17 cellular contexts compared by ENCODE assay signal in genomic region chr2:99948010-99948409, GRCh38.
DNase-seq lines count a peak whose midpoint lies in the region; ATAC-seq and TF ChIP-seq lines count a peak whose summit lies in the region.
"Had no signal": no experiment of that assay in that cellular context is flagged by ENCODE, and none has a peak within 500 bp of the region (broad histone marks: within the 10 kb centered on the region; RNA-seq: fewer than 3 reads in every experiment).

No MANE protein-coding gene starts in this region.

- H3K27me3 ChIP-seq in H9 (ENCODE audit: insufficient read depth, low read length) (no peaks in the 10 kb centered on the region), esophagus muscularis mucosa (no peaks in the 10 kb centered on the region), breast epithelium (no peaks in the 10 kb centered on the region)
- H3K27me3 ChIP-seq: BLaER1 treated with 17β-estradiol and CSF1 and Interleukin-3, amounts not matched to agents 10 nM and 100 nM had no signal

- no peak overlapping the region for H2BK12ac ChIP-seq in H9 (ENCODE audit: insufficient read length, low read depth, low read length)

- H3K9me3 Mint-ChIP-seq in H9 = no peaks in the 10 kb centered on the region
- no peaks in the 10 kb centered on the region for H3K9me3 Mint-ChIP-seq in stimulated activated naive B cell treated with anti-CD40 and anti-IgM and Interleukin-4, amounts not matched to agents 10 μg/mL and 1 μg/mL and 100 μg/mL, for 72 hours
- H3K9me3 Mint-ChIP-seq: CD4-positive, alpha-beta T cell; CD8-positive, alpha-beta T cell had no signal

- no peak overlapping the region for H4K5ac ChIP-seq in H9 (ENCODE audit: insufficient read length, low read depth, low read length)

- H3K9me3 ChIP-seq in H9 (ENCODE audit: control insufficient read depth, low read depth, low read length) (no peaks in the 10 kb centered on the region), esophagus muscularis mucosa (no peaks in the 10 kb centered on the region), breast epithelium (no peaks in the 10 kb centered on the region)
- H3K9me3 ChIP-seq: A549, Caco-2 had no signal

- TF ChIP-seq EP300 in esophagus muscularis mucosa (IDR thresholded peaks at IDR 0.05) = no peak

- no peaks in the 10 kb centered on the region for H3K4me1 ChIP-seq in H9 (ENCODE audit: insufficient read depth, low read length)
- no peaks in the 10 kb centered on the region for H3K4me1 ChIP-seq in esophagus muscularis mucosa
- H3K4me1 ChIP-seq in breast epithelium = no peaks in the 10 kb centered on the region
- H3K4me1 ChIP-seq: A549; BLaER1 treated with 17β-estradiol and CSF1 and Interleukin-3, amounts not matched to agents 10 nM and 100 nM; Caco-2 had no signal

- H3K27me3 Mint-ChIP-seq in H9 (ENCODE audit: low read depth) = peaks cover 5% of the 10 kb centered on the region; the same call in 1 of the 2 replicates
- no peaks in the 10 kb centered on the region for H3K27me3 Mint-ChIP-seq in stimulated activated naive B cell treated with anti-CD40 and anti-IgM and Interleukin-4, amounts not matched to agents 10 μg/mL and 1 μg/mL and 100 μg/mL, for 72 hours
- H3K27me3 Mint-ChIP-seq: B cell; CD4-positive, alpha-beta T cell had no signal

- H2BK5ac ChIP-seq in H9 (ENCODE audit: insufficient read length, low read length) = no peak overlapping the region

- DNase-seq in H9 (no peak), esophagus muscularis mucosa (ENCODE audit: extremely low spot score) (peak; percentile 53), cortex of kidney (lab: John Stamatoyannopoulos, UW) (no peak), breast epithelium (ENCODE audit: low spot score in 2 of 2) (no peak)
- no peak for DNase-seq in stimulated activated naive B cell treated with anti-CD40 and anti-IgM and Interleukin-4, amounts not matched to agents 10 μg/mL and 1 μg/mL and 100 μg/mL, for 72 hours
- DNase-seq in activated effector memory CD4-positive, alpha-beta T cell treated with Interleukin-2 at 50 U/mL for 16 hours = no peak
- DNase-seq: AML-193; Caco-2; Calu3; CD4-positive, alpha-beta T cell; CD8-positive, alpha-beta T cell; DMS79 treated with DMSO at 0.1 percent for 48 hours; GF-D8 had no signal

- no peak overlapping the region for H3K18ac ChIP-seq in H9 (ENCODE audit: insufficient read length, low read depth, low read length)

- TF ChIP-seq CTCF in H9 (conservative IDR thresholded peaks at IDR 0.05) (no peak), esophagus muscularis mucosa (IDR thresholded peaks at IDR 0.05) (no peak), breast epithelium (IDR thresholded peaks at IDR 0.05) (no peak)

- no peaks in the 10 kb centered on the region for H3K36me3 Mint-ChIP-seq in H9 (ENCODE audit: insufficient read depth in 1 of 3, low read depth in 3 of 3)
- H3K36me3 Mint-ChIP-seq in stimulated activated naive B cell treated with anti-CD40 and anti-IgM and Interleukin-4, amounts not matched to agents 10 μg/mL and 1 μg/mL and 100 μg/mL, for 72 hours = peaks cover 26 to 62% of the 10 kb centered on the region in 2 donors
- H3K36me3 Mint-ChIP-seq: CD8-positive, alpha-beta T cell had no signal

- H2BK15ac ChIP-seq in H9 (ENCODE audit: low read depth, low read length) = no peak overlapping the region

- H2BK120ac ChIP-seq in H9 (ENCODE audit: low read depth, low read length, poor library complexity, severe bottlenecking) = no peak overlapping the region

- H3K4ac ChIP-seq in H9 (ENCODE audit: low read depth, low read length) = no peak overlapping the region

- TF ChIP-seq POLR2A in esophagus muscularis mucosa (IDR thresholded peaks at IDR 0.05; ENCODE audit: low read depth) = no peak
- no peak for TF ChIP-seq POLR2A in breast epithelium (IDR thresholded peaks at IDR 0.05)

- H3K23me2 ChIP-seq in H9 (ENCODE audit: insufficient read length, low read depth, low read length, poor library complexity, severe bottlenecking) = no peaks in the 10 kb centered on the region

- no peak overlapping the region for H4K91ac ChIP-seq in H9 (ENCODE audit: insufficient read length, low read depth, low read length)

- no peak overlapping the region for H2AK5ac ChIP-seq in H9 (ENCODE audit: insufficient read length, low read length)

- H3K14ac ChIP-seq in H9 (ENCODE audit: insufficient read depth, low read length) = 0 out of 2 replicates have a peak overlapping the region, but pooled peaks have one; percentile 49

- H3K27ac Mint-ChIP-seq in H9 = no peak overlapping the region
- peak overlapping the region; percentile 34 for H3K27ac Mint-ChIP-seq in stimulated activated naive B cell treated with anti-CD40 and anti-IgM and Interleukin-4, amounts not matched to agents 10 μg/mL and 1 μg/mL and 100 μg/mL, for 72 hours
- H3K27ac Mint-ChIP-seq: CD4-positive, alpha-beta T cell; CD8-positive, alpha-beta T cell had no signal

- H3K4me3 Mint-ChIP-seq in H9 = no peak overlapping the region
- H3K4me3 Mint-ChIP-seq in stimulated activated naive B cell treated with anti-CD40 and anti-IgM and Interleukin-4, amounts not matched to agents 10 μg/mL and 1 μg/mL and 100 μg/mL, for 72 hours = no peak overlapping the region
- H3K4me3 Mint-ChIP-seq: B cell; CD4-positive, alpha-beta T cell; CD8-positive, alpha-beta T cell had no signal

- H3K56ac ChIP-seq in H9 (ENCODE audit: insufficient read length, low read depth, low read length) = no peak overlapping the region

- no peaks in the 10 kb centered on the region for H3K79me1 ChIP-seq in H9 (ENCODE audit: insufficient read depth, low read depth, low read length, poor library complexity, severe bottlenecking)

- no peak overlapping the region for H3K23ac ChIP-seq in H9 (ENCODE audit: insufficient read length, low read depth, low read length)

- H3K36me3 ChIP-seq in esophagus muscularis mucosa (peaks cover 0 to 3% (median 0%) of the 10 kb centered on the region in 4 donors), breast epithelium (no peaks in the 10 kb centered on the region)

- intact Hi-C loops in esophagus muscularis mucosa (cut with DNase I) = no loop called here
- intact Hi-C loops in breast epithelium (cut with DNase I; ENCODE audit: low total_unique reads) = no loop called here

- H2AFZ ChIP-seq in H9 (ENCODE audit: low read length) = no peak overlapping the region

- no peak overlapping the region for H3K4me2 ChIP-seq in H9 (ENCODE audit: insufficient read depth, insufficient read length, low read length)
- H3K4me2 ChIP-seq: A549; BLaER1 treated with 17β-estradiol and CSF1 and Interleukin-3, amounts not matched to agents 10 nM and 100 nM had no signal

- no CpG with 5 or more reads among the region's 5 CpGs for WGBS in H9 (ENCODE audit: extremely low coverage, insufficient read length, low lambda C conversion rate)
- WGBS in esophagus muscularis mucosa = 95% methylated on average over 5 of the region's 5 CpGs

- no peak overlapping the region for H4K8ac ChIP-seq in H9 (replicated peaks; ENCODE audit: insufficient read length, low read depth, low read length)

- no peak overlapping the region for H3K9ac ChIP-seq in H9 (ENCODE audit: extremely low read depth, insufficient read length, low read length)
- H3K9ac ChIP-seq: BLaER1 treated with 17β-estradiol and CSF1 and Interleukin-3, amounts not matched to agents 10 nM and 100 nM had no signal

- H4K20me1 ChIP-seq in H9 (ENCODE audit: control insufficient read depth, insufficient read depth, insufficient read length) = no peaks in the 10 kb centered on the region
- H4K20me1 ChIP-seq: BLaER1 treated with 17β-estradiol and CSF1 and Interleukin-3, amounts not matched to agents 10 nM and 100 nM had no signal

- H3K4me3 ChIP-seq in esophagus muscularis mucosa (no peak overlapping the region), breast epithelium (no peak overlapping the region)
- H3K4me3 ChIP-seq: A549; BLaER1 treated with 17β-estradiol and CSF1 and Interleukin-3, amounts not matched to agents 10 nM and 100 nM had no signal

- H3K4me1 Mint-ChIP-seq in H9 = no peaks in the 10 kb centered on the region
- peaks cover 13 to 15% of the 10 kb centered on the region in 2 donors for H3K4me1 Mint-ChIP-seq in stimulated activated naive B cell treated with anti-CD40 and anti-IgM and Interleukin-4, amounts not matched to agents 10 μg/mL and 1 μg/mL and 100 μg/mL, for 72 hours

- ATAC-seq in stimulated activated naive B cell treated with anti-CD40 and anti-IgM and Interleukin-4, amounts not matched to agents 10 μg/mL and 1 μg/mL and 100 μg/mL, for 72 hours (replicated peaks) = no peak
- ATAC-seq: A549; CD8-positive, alpha-beta T cell had no signal

- H3T11ph ChIP-seq in H9 (ENCODE audit: low read length) = no peak overlapping the region

- H3K79me2 ChIP-seq in H9 (ENCODE audit: insufficient read depth, low read length) = no peaks in the 10 kb centered on the region

- H3K27ac ChIP-seq in H9 (ENCODE audit: insufficient read length, low read depth, low read length) (no peak overlapping the region), esophagus muscularis mucosa (replicated peaks in 1 of 4) (no peak overlapping the region), breast epithelium (no peak overlapping the region)
- H3K27ac ChIP-seq: A549; BLaER1 treated with 17β-estradiol and CSF1 and Interleukin-3, amounts not matched to agents 10 nM and 100 nM; C4-2B had no signal

- H2BK20ac ChIP-seq in H9 (ENCODE audit: low read depth, low read length, poor library complexity, severe bottlenecking) = no peak overlapping the region
